In genomic region chr2:66269166-66269565, GRCh38 we compare ENCODE assay signal across 8 cellular contexts.
"Had no signal": no experiment of that assay in that cellular context is flagged by ENCODE, and none has a peak within 500 bp of the region (broad histone marks: within the 10 kb centered on the region; RNA-seq: fewer than 3 reads in every experiment).

No MANE protein-coding gene starts in this region.

- FAIRE-seq: K562 had no signal

- H3K9me3 ChIP-seq: HAP-1 had no signal

- H3K27ac ChIP-seq: HL-60 had no signal

- H3K36me3 ChIP-seq: HAP-1 had no signal

- DNase-seq: GOT3, H7, HFFc6, IMR-90 had no signal

- H3K4me3 ChIP-seq: HAP-1, K562 had no signal

- ATAC-seq: HCT116, K562 had no signal

- H3K4me1 ChIP-seq: HAP-1 had no signal

- H3K4me3 Mint-ChIP-seq: HFFc6 had no signal

- H3K27ac Mint-ChIP-seq: HFFc6 had no signal
